In the genomic region with DNA sequence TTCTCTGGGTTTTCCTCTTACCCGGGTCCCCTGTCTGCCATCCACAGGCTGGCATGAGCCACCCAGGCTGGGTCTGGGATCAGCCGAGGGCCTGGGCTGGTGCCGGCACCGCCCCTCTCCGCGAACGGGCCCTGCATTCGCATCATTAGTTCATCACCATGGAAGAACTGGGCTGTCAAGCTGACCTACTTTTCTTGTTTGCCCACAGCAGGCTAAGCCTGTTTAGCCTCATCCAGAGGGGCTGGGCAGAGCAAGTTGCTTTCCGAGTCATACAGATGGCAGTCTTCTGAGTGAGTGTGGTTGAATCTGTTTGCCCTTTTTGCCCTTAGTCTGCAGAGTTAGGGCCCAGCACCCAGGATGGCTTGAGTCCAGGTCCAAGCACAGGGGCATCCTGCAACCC, we compare ENCODE assay signal across 13 cellular contexts.
DNase-seq lines count a peak whose midpoint lies in the region; ATAC-seq, FAIRE-seq and TF ChIP-seq lines count a peak whose summit lies in the region.
"Had no signal": no experiment of that assay in that cellular context is flagged by ENCODE, and none has a peak within 500 bp of the region (broad histone marks: within the 10 kb centered on the region; RNA-seq: fewer than 3 reads in every experiment).

No MANE protein-coding gene starts in this region.

- ATAC-seq in heart right ventricle: peak in 7 of 8 donors; percentile 17 to 51 (median 36)
- ATAC-seq in stimulated activated effector memory CD8-positive, alpha-beta T cell treated with anti-CD3 and anti-CD28 coated beads, Interleukin-12 subunit alpha, Interleukin-12 subunit beta, amount 100 ng/mL, for 72 hours: no peak
- ATAC-seq: effector memory CD8-positive, alpha-beta T cell had no signal

- no peaks in the 10 kb centered on the region for H3K4me1 Mint-ChIP-seq in CD14-positive monocyte
- no peaks in the 10 kb centered on the region for H3K4me1 Mint-ChIP-seq in stimulated activated effector memory CD8-positive, alpha-beta T cell treated with anti-CD3 and anti-CD28 coated beads, Interleukin-12 subunit alpha, Interleukin-12 subunit beta, amount 100 ng/mL, for 72 hours
- H3K4me1 Mint-ChIP-seq: CD8-positive, alpha-beta memory T cell had no signal

- DNase-seq in heart right ventricle (no peak), cardiac septum (ENCODE audit: low spot score) (no peak), bronchial epithelial cell (ENCODE audit: low read depth) (peak; percentile 59), medulla oblongata (ENCODE audit: extremely low spot score) (peak; percentile 62), ureter (ENCODE audit: low spot score) (peak; percentile 80), CD14-positive monocyte (ENCODE audit: low spot score) (no peak), SK-N-DZ (ENCODE audit: low spot score) (no peak)
- no peak for DNase-seq in stimulated activated effector memory CD8-positive, alpha-beta T cell treated with anti-CD3 and anti-CD28 coated beads, Interleukin-12 subunit alpha, Interleukin-12 subunit beta, amount 100 ng/mL, for 72 hours (ENCODE audit: low spot score in 2 of 2)
- DNase-seq: CD8-positive, alpha-beta memory T cell; effector memory CD8-positive, alpha-beta T cell; stimulated activated CD4-positive, alpha-beta T cell treated with anti-CD3 and anti-CD28 coated beads, Interleukin-2, amount 100 ng/mL, for 48 hours had no signal

- H3K27me3 ChIP-seq in heart right ventricle (no peaks in the 10 kb centered on the region), bronchial epithelial cell (ENCODE audit: control insufficient read depth, insufficient read depth, low read length) (no peaks in the 10 kb centered on the region)
- H3K27me3 ChIP-seq: upper lobe of left lung had no signal

- H3K36me3 ChIP-seq in heart right ventricle (no peaks in the 10 kb centered on the region), bronchial epithelial cell (ENCODE audit: control insufficient read depth, insufficient read depth, low read length) (peaks cover 4% of the 10 kb centered on the region)
- H3K36me3 ChIP-seq: upper lobe of left lung had no signal

- H3K9me3 ChIP-seq in heart right ventricle: no peaks in the 10 kb centered on the region
- H3K9me3 ChIP-seq: upper lobe of left lung had no signal

- H3K36me3 Mint-ChIP-seq in CD14-positive monocyte: no peaks in the 10 kb centered on the region
- no peaks in the 10 kb centered on the region for H3K36me3 Mint-ChIP-seq in stimulated activated effector memory CD8-positive, alpha-beta T cell treated with anti-CD3 and anti-CD28 coated beads, Interleukin-12 subunit alpha, Interleukin-12 subunit beta, amount 100 ng/mL, for 72 hours
- H3K36me3 Mint-ChIP-seq: CD8-positive, alpha-beta memory T cell had no signal

- intact Hi-C loops in heart right ventricle (cut with DNase I): loop anchor here in 1 of 10 donors (5.0 kb wide), 1 partner anchor 55 kb away; no protein-coding TSS in a partner anchor
- intact Hi-C loops in cardiac septum (cut with DNase I): no loop called here
- intact Hi-C loops in CD14-positive monocyte (cut with micrococcal nuclease): no loop called here

- FAIRE-seq in bronchial epithelial cell (lab: Jason Lieb, UNC): no peak
- FAIRE-seq: A204.1 had no signal

- peaks cover 0 to 4% (median 0%) of the 10 kb centered on the region in 7 donors for H3K9me3 Mint-ChIP-seq in CD14-positive monocyte
- no peaks in the 10 kb centered on the region for H3K9me3 Mint-ChIP-seq in stimulated activated effector memory CD8-positive, alpha-beta T cell treated with anti-CD3 and anti-CD28 coated beads, Interleukin-12 subunit alpha, Interleukin-12 subunit beta, amount 100 ng/mL, for 72 hours
- H3K9me3 Mint-ChIP-seq: CD8-positive, alpha-beta memory T cell; effector memory CD8-positive, alpha-beta T cell had no signal

- peaks cover 0 to 2% (median 1%) of the 10 kb centered on the region in 3 donors for H3K27me3 Mint-ChIP-seq in CD14-positive monocyte (ENCODE audit: low read depth in 3 of 3)

- H3K4me3 Mint-ChIP-seq in CD14-positive monocyte: no peak overlapping the region
- no peak overlapping the region for H3K4me3 Mint-ChIP-seq in stimulated activated effector memory CD8-positive, alpha-beta T cell treated with anti-CD3 and anti-CD28 coated beads, Interleukin-12 subunit alpha, Interleukin-12 subunit beta, amount 100 ng/mL, for 72 hours
- H3K4me3 Mint-ChIP-seq: CD8-positive, alpha-beta memory T cell; effector memory CD8-positive, alpha-beta T cell had no signal

- no peak overlapping the region for H3K27ac Mint-ChIP-seq in CD14-positive monocyte
- no peak overlapping the region for H3K27ac Mint-ChIP-seq in stimulated activated effector memory CD8-positive, alpha-beta T cell treated with anti-CD3 and anti-CD28 coated beads, Interleukin-12 subunit alpha, Interleukin-12 subunit beta, amount 100 ng/mL, for 72 hours
- H3K27ac Mint-ChIP-seq: CD8-positive, alpha-beta memory T cell; effector memory CD8-positive, alpha-beta T cell had no signal

- H3K4me3 ChIP-seq in heart right ventricle: no peak overlapping the region
- no peak overlapping the region for H3K4me3 ChIP-seq in bronchial epithelial cell (ENCODE audit: low read depth, low read length)
- H3K4me3 ChIP-seq: upper lobe of left lung had no signal

- 58 to 71% methylated on average over 9 of the region's 9 CpGs for WGBS in heart right ventricle, 2 donors

- TF ChIP-seq CTCF in heart right ventricle (IDR thresholded peaks at IDR 0.05) (no peak), bronchial epithelial cell (IDR thresholded peaks at IDR 0.05; ENCODE audit: insufficient read depth, low read length, severe bottlenecking) (no peak), CD14-positive monocyte (IDR thresholded peaks at IDR 0.05) (no peak)

- peaks cover 10 to 70% (median 33%) of the 10 kb centered on the region in 9 donors for H3K4me1 ChIP-seq in heart right ventricle

- peak overlapping the region in 5 of 10 donors; percentile 14 to 51 (median 33) for H3K27ac ChIP-seq in heart right ventricle
- H3K27ac ChIP-seq: upper lobe of left lung had no signal

Comparison
In these comparisons a context has a peak if more than half of its experiments do, and no peak if none do; other contexts are left out.
1. DNase-seq: peak in bronchial epithelial cell (single experiment), medulla oblongata (single experiment) and ureter (single experiment); none in heart right ventricle (0 of 2), cardiac septum (single experiment), CD14-positive monocyte (single experiment), stimulated activated effector memory CD8-positive, alpha-beta T cell treated with anti-CD3 and anti-CD28 coated beads, Interleukin-12 subunit alpha, Interleukin-12 subunit beta, amount 100 ng/mL, for 72 hours (0 of 2) and SK-N-DZ (single experiment).